Comparison of ENCODE assay signal across 9 cellular contexts in the genomic region with DNA sequence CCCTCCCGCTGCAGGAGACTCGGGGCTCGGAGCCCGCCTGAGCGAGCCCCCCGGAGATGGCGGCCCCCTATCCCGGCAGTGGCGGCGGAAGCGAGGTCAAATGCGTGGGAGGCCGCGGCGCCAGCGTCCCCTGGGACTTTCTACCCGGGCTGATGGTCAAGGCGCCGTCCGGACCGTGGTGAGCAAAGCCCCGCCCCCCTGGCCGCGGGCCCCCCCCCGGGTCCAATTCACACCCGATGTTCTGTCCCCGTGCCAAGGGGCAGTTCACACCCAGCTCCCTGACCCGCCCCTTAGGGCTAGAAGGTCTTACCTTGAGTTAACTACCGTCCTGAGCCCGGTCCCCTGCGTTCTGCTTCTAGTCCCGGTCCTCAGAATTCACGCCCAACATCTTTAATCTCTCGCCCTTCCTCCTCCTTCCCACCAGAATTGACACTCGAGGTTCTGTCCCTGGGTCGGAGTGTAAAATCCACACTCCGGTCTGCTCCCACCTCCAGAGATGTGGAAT. TPM values are rescaled to one million over a fixed set of nuclear protein-coding genes. Genes with fewer than 3 reads are reported as not detected.
DNase-seq lines count a peak whose midpoint lies in the region; ATAC-seq and TF ChIP-seq lines count a peak whose summit lies in the region.
"Had no signal": no experiment of that assay in that cellular context is flagged by ENCODE, and none has a peak within 500 bp of the region (broad histone marks: within the 10 kb centered on the region; RNA-seq: fewer than 3 reads in every experiment).

No MANE protein-coding gene starts in this region.

- H3K4me3 ChIP-seq in CD8-positive, alpha-beta T cell (ENCODE audit: low read depth, low read length) = peak overlapping the region; percentile 11
- peak overlapping the region; percentile 13 for H3K4me3 ChIP-seq in ectodermal cell (ENCODE audit: insufficient read depth, low read depth, low read length)

- no peak for TF ChIP-seq EP300 in Ishikawa (IDR thresholded peaks at IDR 0.05; ENCODE audit: borderline replicate concordance)

- CTCF ChIA-PET in CD8-positive, alpha-beta T cell (lab: Charles Lee) = interaction anchor here (1.0 kb wide), 1 partner anchor 105 kb away, joined by 3 read pairs; no protein-coding TSS in a partner anchor

- no peaks in the 10 kb centered on the region for H3K36me3 ChIP-seq in CD8-positive, alpha-beta T cell (ENCODE audit: insufficient read depth, low read length)
- H3K36me3 ChIP-seq in ectodermal cell (ENCODE audit: control insufficient read depth, insufficient read depth, low read length) = no peaks in the 10 kb centered on the region

- DNase-seq in CD8-positive, alpha-beta T cell = no peak
- DNase-seq in 8988T (no peak), Kasumi-1 (lab: John Stamatoyannopoulos, UW) (no peak), GOT3 (lab: John Stamatoyannopoulos, UW) (no peak)

- peaks cover 17% of the 10 kb centered on the region for H3K4me1 Mint-ChIP-seq in CD8-positive, alpha-beta T cell (ENCODE audit: low read depth)
- H3K4me1 Mint-ChIP-seq in nephron = no peaks in the 10 kb centered on the region

- no peak for TF ChIP-seq CTCF in CD8-positive, alpha-beta T cell (IDR thresholded peaks at IDR 0.05)
- no peak for TF ChIP-seq CTCF in nephron (IDR thresholded peaks at IDR 0.05; ENCODE audit: unreplicated experiment in 3 of 3)

- peak overlapping the region; percentile 59 for H3K4me3 Mint-ChIP-seq in CD8-positive, alpha-beta T cell
- peak overlapping the region; percentile 69 to 78 (median 71) for H3K4me3 Mint-ChIP-seq in nephron

- no peaks in the 10 kb centered on the region for H3K9me3 ChIP-seq in CD8-positive, alpha-beta T cell (ENCODE audit: low read length)
- H3K9me3 ChIP-seq in ectodermal cell (ENCODE audit: control insufficient read depth, low read length) = no peaks in the 10 kb centered on the region

- H3K9me3 Mint-ChIP-seq in CD8-positive, alpha-beta T cell = no peaks in the 10 kb centered on the region
- H3K9me3 Mint-ChIP-seq in nephron = no peaks in the 10 kb centered on the region

- TF ChIP-seq RAD21 in Ishikawa (IDR thresholded peaks at IDR 0.05; ENCODE audit: low read depth) = no peak

- peaks cover 34% of the 10 kb centered on the region for H3K27me3 Mint-ChIP-seq in CD8-positive, alpha-beta T cell (ENCODE audit: low read depth)
- H3K27me3 Mint-ChIP-seq in nephron (ENCODE audit: low read depth) = peaks cover 84% of the 10 kb centered on the region

- peaks cover 32% of the 10 kb centered on the region for H3K27me3 ChIP-seq in CD8-positive, alpha-beta T cell (ENCODE audit: insufficient read depth, low read length)
- peaks cover 76% of the 10 kb centered on the region for H3K27me3 ChIP-seq in ectodermal cell (ENCODE audit: control insufficient read depth, insufficient read depth, low read length, poor library complexity, severe bottlenecking)

- no peak for ATAC-seq in CD8-positive, alpha-beta T cell
- no peak for ATAC-seq in GM21390 (IDR thresholded peaks at IDR 0.05; ENCODE audit: unreplicated experiment)

- no peaks in the 10 kb centered on the region for H3K36me3 Mint-ChIP-seq in CD8-positive, alpha-beta T cell
- no peaks in the 10 kb centered on the region for H3K36me3 Mint-ChIP-seq in nephron (ENCODE audit: low read depth)

- H3K27ac Mint-ChIP-seq in CD8-positive, alpha-beta T cell = no peak overlapping the region
- H3K27ac Mint-ChIP-seq in nephron = no peak overlapping the region

- 3% methylated on average over 37 of the region's 37 CpGs for WGBS in ectodermal cell, 2 experiments

- intact Hi-C loops in CD8-positive, alpha-beta T cell (cut with DNase I, micrococcal nuclease) = no loop called here

- POLR2A ChIA-PET in CD8-positive, alpha-beta T cell (lab: Charles Lee) = no interaction called here

- peaks cover 26% of the 10 kb centered on the region for H3K4me1 ChIP-seq in CD8-positive, alpha-beta T cell (ENCODE audit: insufficient read depth, low read length)
- H3K4me1 ChIP-seq in ectodermal cell (ENCODE audit: control insufficient read depth, insufficient read depth, low read length) = peaks cover 6% of the 10 kb centered on the region

- H3K27ac ChIP-seq in CD8-positive, alpha-beta T cell (ENCODE audit: low read depth, low read length) = no peak overlapping the region
- no peak overlapping the region for H3K27ac ChIP-seq in ectodermal cell (ENCODE audit: insufficient read depth, low read depth, low read length, poor library complexity, severe bottlenecking)
- H3K27ac ChIP-seq: RWPE1 had no signal

TF ChIP-seq in Ishikawa, 13 proteins besides CTCF, POLR2A, EP300 and RAD21:
- TF ChIP-seq NFIC (IDR thresholded peaks at IDR 0.05) (peak; percentile 35; the same call in 1 of the 2 replicates), CEBPB (IDR thresholded peaks at IDR 0.05) (no peak)

RNA-seq across cellular contexts. Expression of a gene that starts 1.4 kb away (rescaled TPM):
- total RNA-seq in CD8-positive, alpha-beta T cell = 1 to 10 TPM; 1.1 to 1.6 TPM
- 6.0 TPM for polyA plus RNA-seq in ectodermal cell (2013, experiment 1 of 4)
- 8.2 TPM for polyA plus RNA-seq in ectodermal cell (2013, experiment 2 of 4)
- 5.7 TPM for polyA plus RNA-seq in ectodermal cell (2013, experiment 3 of 4)
- polyA plus RNA-seq in ectodermal cell (2013, experiment 4 of 4) = 6.0 TPM

RNA-seq across cellular contexts. Expression of a gene that starts 27.4 kb away (rescaled TPM):
- 10 to 100 TPM; 17.9 to 18.4 TPM for total RNA-seq in CD8-positive, alpha-beta T cell
- polyA plus RNA-seq in ectodermal cell (2013, experiment 1 of 4) = 23.4 TPM
- 23.7 TPM for polyA plus RNA-seq in ectodermal cell (2013, experiment 2 of 4)
- 43.2 TPM for polyA plus RNA-seq in ectodermal cell (2013, experiment 3 of 4)
- 38.7 TPM for polyA plus RNA-seq in ectodermal cell (2013, experiment 4 of 4)
